9 cellular contexts compared by ENCODE assay signal in the genomic region with DNA sequence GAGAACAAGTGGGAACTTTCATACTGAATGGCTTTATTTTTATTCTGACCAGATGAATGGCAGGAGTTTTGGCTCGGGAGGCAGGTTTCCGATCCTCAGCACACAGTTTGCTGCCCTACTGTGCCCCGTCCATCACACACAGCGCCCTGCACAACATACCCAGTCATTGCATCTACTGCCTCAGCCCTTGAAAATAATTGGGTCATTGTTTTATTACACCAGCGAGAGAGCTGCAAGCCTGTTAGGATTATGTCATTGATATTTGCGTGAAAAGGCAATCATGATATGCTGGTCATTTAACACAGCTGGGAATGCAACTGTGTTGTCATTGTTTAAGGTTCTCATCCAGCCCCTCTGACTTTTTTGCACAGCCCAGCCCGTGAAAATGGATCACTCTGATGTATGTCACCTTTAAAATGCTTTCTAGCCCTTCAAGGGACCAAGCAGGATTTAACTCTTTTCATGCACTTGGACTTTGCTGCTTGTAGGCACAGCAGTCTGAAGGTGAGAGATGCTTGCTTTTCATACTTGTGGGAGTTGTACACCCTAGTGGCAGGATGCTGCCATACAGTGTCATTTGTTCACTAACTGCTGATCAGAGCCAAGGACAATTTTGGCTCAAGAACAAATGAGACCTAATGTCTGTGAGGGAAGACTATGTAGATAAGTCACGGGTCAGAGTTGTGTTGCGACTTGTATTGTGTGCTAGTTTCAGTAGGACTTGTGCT.
DNase-seq lines count a peak whose midpoint lies in the region; ATAC-seq and TF ChIP-seq lines count a peak whose summit lies in the region.
"Had no signal": no experiment of that assay in that cellular context is flagged by ENCODE, and none has a peak within 500 bp of the region (broad histone marks: within the 10 kb centered on the region; RNA-seq: fewer than 3 reads in every experiment).

No MANE protein-coding gene starts in this region.

- no peaks in the 10 kb centered on the region for H3K9me3 Mint-ChIP-seq in endothelial cell (ENCODE audit: unreplicated experiment)
- H3K9me3 Mint-ChIP-seq: dendritic cell treated with granulocyte-macrophage colony-stimulating factor and Interleukin-4, amounts not matched to agents 40 ng/mL and 50 ng/mL, for 4 days had no signal

- no peak overlapping the region for H3K27ac Mint-ChIP-seq in endothelial cell (ENCODE audit: unreplicated experiment)
- H3K27ac Mint-ChIP-seq: dendritic cell treated with granulocyte-macrophage colony-stimulating factor and Interleukin-4, amounts not matched to agents 40 ng/mL and 50 ng/mL, for 4 days had no signal

- H3K36me3 Mint-ChIP-seq in endothelial cell (ENCODE audit: low read depth, unreplicated experiment), result no peaks in the 10 kb centered on the region

- H3K27me3 Mint-ChIP-seq in endothelial cell (ENCODE audit: unreplicated experiment), result peaks cover 2% of the 10 kb centered on the region

- no peak overlapping the region for H3K27ac ChIP-seq in right atrium auricular region

- H3K4me3 Mint-ChIP-seq in endothelial cell (ENCODE audit: unreplicated experiment), result no peak overlapping the region
- H3K4me3 Mint-ChIP-seq: dendritic cell treated with granulocyte-macrophage colony-stimulating factor and Interleukin-4, amounts not matched to agents 40 ng/mL and 50 ng/mL, for 4 days had no signal

- no peaks in the 10 kb centered on the region for H3K4me1 Mint-ChIP-seq in endothelial cell (ENCODE audit: unreplicated experiment)

- peak in 1 of 2 donors; percentile 16 for TF ChIP-seq CTCF in right atrium auricular region (IDR thresholded peaks at IDR 0.05)
- TF ChIP-seq CTCF in endothelial cell (IDR thresholded peaks at IDR 0.05; ENCODE audit: unreplicated experiment), result peak; percentile 50

- H3K4me1 ChIP-seq in right atrium auricular region, result no peaks in the 10 kb centered on the region

- DNase-seq in Right ventricle myocardium superior (no peak), right atrium auricular region (ENCODE audit: low spot score) (no peak), NAMALWA (ENCODE audit: low spot score) (peak; percentile 38), endothelial cell (ENCODE audit: low spot score) (peak; percentile 5), superior temporal gyrus (ENCODE audit: extremely low spot score) (peak; percentile 74), germinal center (ENCODE audit: low spot score) (no peak)

- intact Hi-C loops in Right ventricle myocardium superior (cut with DNase I), result no loop called here

- H3K27me3 ChIP-seq in right atrium auricular region, result no peaks in the 10 kb centered on the region

- H3K36me3 ChIP-seq in right atrium auricular region, result no peaks in the 10 kb centered on the region

- H3K4me3 ChIP-seq in right atrium auricular region, result no peak overlapping the region

- H3K9me3 ChIP-seq in right atrium auricular region, result no peaks in the 10 kb centered on the region

- ATAC-seq in Right ventricle myocardium superior (ENCODE audit: poor library complexity) (peak; percentile 35), HG02623 (IDR thresholded peaks at IDR 0.05; ENCODE audit: unreplicated experiment) (no peak), HG02981 (IDR thresholded peaks at IDR 0.05; ENCODE audit: unreplicated experiment) (no peak)

Comparison
In these comparisons a context has a peak if more than half of its experiments do, and no peak if none do; other contexts are left out.
1. DNase-seq: peak in NAMALWA (single experiment), endothelial cell (single experiment) and superior temporal gyrus (single experiment); none in Right ventricle myocardium superior (single experiment), right atrium auricular region (single experiment) and germinal center (single experiment).